20 cellular contexts compared by ENCODE assay signal in the genomic region with DNA sequence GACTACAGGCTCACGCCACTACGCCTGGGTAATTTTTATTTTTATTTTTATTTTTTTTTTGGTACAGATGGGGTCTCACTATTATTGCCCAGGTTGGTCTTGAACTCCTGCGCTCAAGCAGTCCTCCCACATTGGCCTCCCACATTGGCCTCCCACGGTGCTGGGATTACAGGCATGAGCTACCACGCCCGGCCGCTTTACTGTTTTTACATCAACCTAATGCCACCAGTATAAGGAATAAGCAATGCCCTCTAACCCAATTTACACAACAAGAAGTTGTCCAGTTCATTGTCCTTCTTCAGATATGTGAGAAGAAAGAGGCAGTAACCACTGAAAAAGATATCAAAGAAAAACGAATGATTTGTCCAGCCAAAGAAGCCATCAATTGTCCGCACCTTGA.
"Had no signal": no experiment of that assay in that cellular context is flagged by ENCODE, and none has a peak within 500 bp of the region (broad histone marks: within the 10 kb centered on the region; RNA-seq: fewer than 3 reads in every experiment).

No MANE protein-coding gene starts in this region.

- H3K4me3 ChIP-seq: coronary artery, left lung, skin epidermis, testis, uterus had no signal

- ATAC-seq: stimulated activated naive CD8-positive, alpha-beta T cell treated with anti-CD3 and anti-CD28 coated beads, Interleukin-15, amount 100 ng/mL, for 72 hours; WTC11 had no signal

- H3K4me3 Mint-ChIP-seq: activated CD4-positive, alpha-beta T cell treated with anti-CD3 and anti-CD28 coated beads for 36 hours; central memory CD8-positive, alpha-beta T cell; stimulated activated naive CD8-positive, alpha-beta T cell treated with anti-CD3 and anti-CD28 coated beads, Interleukin-15, amount 100 ng/mL, for 72 hours; T-helper 2 cell treated with Interferon-gamma antibody and Interleukin-4, amounts not matched to agents 5 μg/mL and 100 μg/mL, for 36 hours; WTC11 had no signal

- H3K27me3 Mint-ChIP-seq: activated CD4-positive, alpha-beta T cell treated with anti-CD3 and anti-CD28 coated beads for 36 hours; stimulated activated naive CD8-positive, alpha-beta T cell treated with anti-CD3 and anti-CD28 coated beads, Interleukin-15, amount 100 ng/mL, for 72 hours had no signal

- H3K27ac Mint-ChIP-seq: activated CD4-positive, alpha-beta T cell treated with anti-CD3 and anti-CD28 coated beads for 36 hours; progenitor cell of endocrine pancreas; T-helper 2 cell treated with Interferon-gamma antibody and Interleukin-4, amounts not matched to agents 5 μg/mL and 100 μg/mL, for 36 hours had no signal

- H3K27me3 ChIP-seq: brain microvascular endothelial cell, left lung, testis, uterus had no signal

- DNase-seq: activated CD4-positive, alpha-beta T cell treated with anti-CD3 and anti-CD28 coated beads for 36 hours; activated CD4-positive, alpha-beta T cell treated with anti-CD3 and anti-CD28 coated beads, Interleukin-2, amount 50 U/mL, for 48 hours; activated naive CD4-positive, alpha-beta T cell; activated T-cell treated with anti-CD3 and anti-CD28 coated beads for 4 hours; brain microvascular endothelial cell; erythroblast; mammary epithelial cell; midbrain; stimulated activated CD4-positive, alpha-beta T cell treated with anti-CD3 and anti-CD28 coated beads, Interleukin-15, amount 100 ng/mL, for 24 hours; stimulated activated CD4-positive, alpha-beta T cell treated with anti-CD3 and anti-CD28 coated beads, Interleukin-2, amount 100 ng/mL, for 48 hours; stimulated activated naive CD8-positive, alpha-beta T cell treated with anti-CD3 and anti-CD28 coated beads, Interleukin-15, amount 100 ng/mL, for 72 hours; uterus had no signal

- H3K27ac ChIP-seq: brain microvascular endothelial cell, skin epidermis, uterus had no signal

- H3K4me1 ChIP-seq: uterus had no signal

- H3K36me3 Mint-ChIP-seq: WTC11 had no signal

- H3K9me3 ChIP-seq: left lung, testis, uterus had no signal

- H3K9me3 Mint-ChIP-seq: central memory CD8-positive, alpha-beta T cell; stimulated activated naive CD8-positive, alpha-beta T cell treated with anti-CD3 and anti-CD28 coated beads, Interleukin-15, amount 100 ng/mL, for 72 hours; T-helper 2 cell treated with Interferon-gamma antibody and Interleukin-4, amounts not matched to agents 5 μg/mL and 100 μg/mL, for 36 hours; WTC11 had no signal

- H3K36me3 ChIP-seq: brain microvascular endothelial cell, uterus had no signal

- H3K4me1 Mint-ChIP-seq: central memory CD8-positive, alpha-beta T cell had no signal
